In genomic region chr7:2275101-2275500, GRCh38 we compare ENCODE assay signal across 21 cellular contexts. TPM values are rescaled to one million over a fixed set of nuclear protein-coding genes. Genes with fewer than 3 reads are reported as not detected.
DNase-seq lines count a peak whose midpoint lies in the region; ATAC-seq and TF ChIP-seq lines count a peak whose summit lies in the region.
"Had no signal": no experiment of that assay in that cellular context is flagged by ENCODE, and none has a peak within 500 bp of the region (broad histone marks: within the 10 kb centered on the region; RNA-seq: fewer than 3 reads in every experiment).

No MANE protein-coding gene starts in this region.

- DNase-seq in GM13977 (ENCODE audit: low spot score): peak; percentile 2
- no peak for DNase-seq in mesenchymal stem cell
- peak; percentile 63 for DNase-seq in osteoblast (ENCODE audit: insufficient read length, low spot score, missing footprints)
- DNase-seq in natural killer cell treated with Interleukin-12 subunit alpha and Interleukin-12 subunit beta and Interleukin-15 and Interleukin-18, amount 100 ng/mL, for 72 hours (ENCODE audit: low spot score): no peak
- DNase-seq: Caco-2; CD4-positive, CD25-positive, alpha-beta regulatory T cell; CD8-positive, alpha-beta T cell; DMS 273 treated with DMSO at 0.1 percent for 48 hours; DMS79; EL; GDM1; HFFc6 had no signal

- TF ChIP-seq CTCF in GM13977 (IDR thresholded peaks at IDR 0.05; ENCODE audit: extremely low read depth, insufficient read depth, missing control alignments) (no peak), osteoblast (IDR thresholded peaks at IDR 0.05; ENCODE audit: extremely low read depth, low read depth, low read length) (no peak)

- H3K27me3 ChIP-seq in mesenchymal stem cell (ENCODE audit: control insufficient read depth in 1 of 2, insufficient read depth in 1 of 2, low read length in 2 of 2) (no peaks in the 10 kb centered on the region), osteoblast (ENCODE audit: insufficient read depth, low read length) (no peaks in the 10 kb centered on the region)
- H3K27me3 ChIP-seq: BLaER1 had no signal

- ATAC-seq in natural killer cell treated with Interleukin-12 subunit alpha and Interleukin-12 subunit beta and Interleukin-15 and Interleukin-18, amount 100 ng/mL, for 72 hours: no peak
- ATAC-seq in HG03139 (IDR thresholded peaks at IDR 0.05; ENCODE audit: unreplicated experiment) (no peak), HG02852 (IDR thresholded peaks at IDR 0.05; ENCODE audit: unreplicated experiment) (no peak)
- ATAC-seq: CD8-positive, alpha-beta T cell; GM12878 had no signal

- H3K9me3 Mint-ChIP-seq in natural killer cell treated with Interleukin-12 subunit alpha and Interleukin-12 subunit beta and Interleukin-15 and Interleukin-18, amount 100 ng/mL, for 72 hours: no peaks in the 10 kb centered on the region
- H3K9me3 Mint-ChIP-seq: CD4-positive, CD25-positive, alpha-beta regulatory T cell; CD8-positive, alpha-beta T cell; GM23338; HFFc6 had no signal

- no peak overlapping the region for H3K14ac ChIP-seq in mesenchymal stem cell (ENCODE audit: low read length in 2 of 2)

- H2BK120ac ChIP-seq in mesenchymal stem cell (ENCODE audit: low read depth, low read length): no peak overlapping the region

- H2BK5ac ChIP-seq in mesenchymal stem cell (ENCODE audit: low read depth, low read length, poor library complexity, severe bottlenecking): no peak overlapping the region

- no peak overlapping the region for H3K9ac ChIP-seq in mesenchymal stem cell (ENCODE audit: low read length)
- H3K9ac ChIP-seq: BLaER1 had no signal

- no peak overlapping the region for H2AK5ac ChIP-seq in mesenchymal stem cell (ENCODE audit: low read length, severe bottlenecking)

- H3K4me1 Mint-ChIP-seq in natural killer cell treated with Interleukin-12 subunit alpha and Interleukin-12 subunit beta and Interleukin-15 and Interleukin-18, amount 100 ng/mL, for 72 hours (ENCODE audit: low read depth in 2 of 2): peaks cover 0 to 3% of the 10 kb centered on the region in 2 donors

- in situ Hi-C loops in GM13977 (cut with MboI; ENCODE audit: low pct_unique_long_range_greater_than_20kb, low sequenced_read_pairs, unreplicated experiment): no loop called here

- peaks cover 20% of the 10 kb centered on the region for H3K79me2 ChIP-seq in osteoblast (ENCODE audit: insufficient read depth, low read length)

- H3K9me3 ChIP-seq in mesenchymal stem cell (ENCODE audit: control insufficient read depth, low read length) (no peaks in the 10 kb centered on the region), osteoblast (ENCODE audit: low read depth, low read length) (no peaks in the 10 kb centered on the region)
- H3K9me3 ChIP-seq: BLaER1, Caco-2, HAP-1 had no signal

- no peaks in the 10 kb centered on the region for H3K36me3 Mint-ChIP-seq in natural killer cell treated with Interleukin-12 subunit alpha and Interleukin-12 subunit beta and Interleukin-15 and Interleukin-18, amount 100 ng/mL, for 72 hours

- no peaks in the 10 kb centered on the region for H4K20me1 ChIP-seq in osteoblast (ENCODE audit: insufficient read depth, low read length)

- H2BK15ac ChIP-seq in mesenchymal stem cell (ENCODE audit: low read depth, poor library complexity, severe bottlenecking): peak overlapping the region; percentile 63

- H4K91ac ChIP-seq in mesenchymal stem cell (ENCODE audit: low read length): no peak overlapping the region

- H3K27me3 Mint-ChIP-seq in natural killer cell treated with Interleukin-12 subunit alpha and Interleukin-12 subunit beta and Interleukin-15 and Interleukin-18, amount 100 ng/mL, for 72 hours: no peaks in the 10 kb centered on the region
- H3K27me3 Mint-ChIP-seq: B cell; CD4-positive, CD25-positive, alpha-beta regulatory T cell had no signal

- no peak overlapping the region for H3K4ac ChIP-seq in mesenchymal stem cell (ENCODE audit: low read depth in 1 of 2, low read length in 2 of 2)

- WGBS in mesenchymal stem cell: 94% methylated on average over 18 of the region's 18 CpGs

- H2AFZ ChIP-seq in mesenchymal stem cell (ENCODE audit: low read depth, low read length) (no peak overlapping the region), osteoblast (ENCODE audit: low read length) (no peak overlapping the region)
- H2AFZ ChIP-seq: GM23338 had no signal

- H3K79me1 ChIP-seq in mesenchymal stem cell (replicated peaks; ENCODE audit: low read length, poor library complexity, severe bottlenecking): peaks cover 19% of the 10 kb centered on the region

- H3K4me1 ChIP-seq in mesenchymal stem cell (ENCODE audit: control insufficient read depth, insufficient read depth, low read depth, low read length) (peaks cover 6% of the 10 kb centered on the region), osteoblast (ENCODE audit: insufficient read depth, low read length) (no peaks in the 10 kb centered on the region)
- H3K4me1 ChIP-seq: HAP-1 had no signal

- no peak overlapping the region for H3K4me2 ChIP-seq in mesenchymal stem cell (ENCODE audit: low read length, poor library complexity, severe bottlenecking)
- no peak overlapping the region for H3K4me2 ChIP-seq in osteoblast (ENCODE audit: insufficient read depth, low read length)
- H3K4me2 ChIP-seq: BLaER1, GM23338 had no signal

- H3K18ac ChIP-seq in mesenchymal stem cell (ENCODE audit: low read depth in 1 of 2, low read length in 2 of 2): no peak overlapping the region

- H3K4me3 ChIP-seq in mesenchymal stem cell (ENCODE audit: insufficient read depth in 1 of 2, low read depth in 1 of 2, low read length in 2 of 2) (no peak overlapping the region), osteoblast (ENCODE audit: insufficient read depth, low read length) (no peak overlapping the region)
- H3K4me3 ChIP-seq: BLaER1, GM12878, GM23338, HAP-1 had no signal

- peaks cover 39 to 57% of the 10 kb centered on the region in 2 experiments for H3K36me3 ChIP-seq in mesenchymal stem cell (ENCODE audit: control insufficient read depth in 1 of 2, insufficient read depth in 2 of 2, low read depth in 1 of 2, low read length in 2 of 2)
- no peaks in the 10 kb centered on the region for H3K36me3 ChIP-seq in osteoblast (ENCODE audit: insufficient read depth, low read length)
- H3K36me3 ChIP-seq: HAP-1 had no signal

- H3K27ac Mint-ChIP-seq in natural killer cell treated with Interleukin-12 subunit alpha and Interleukin-12 subunit beta and Interleukin-15 and Interleukin-18, amount 100 ng/mL, for 72 hours: no peak overlapping the region
- H3K27ac Mint-ChIP-seq: B cell; CD4-positive, CD25-positive, alpha-beta regulatory T cell; CD8-positive, alpha-beta T cell; GM23338; HFFc6 had no signal

- H3K23ac ChIP-seq in mesenchymal stem cell (ENCODE audit: low read length in 2 of 2): no peak overlapping the region

- no peak overlapping the region for H3K4me3 Mint-ChIP-seq in natural killer cell treated with Interleukin-12 subunit alpha and Interleukin-12 subunit beta and Interleukin-15 and Interleukin-18, amount 100 ng/mL, for 72 hours
- H3K4me3 Mint-ChIP-seq: B cell; CD4-positive, CD25-positive, alpha-beta regulatory T cell; CD8-positive, alpha-beta T cell; GM23338; HFFc6 had no signal

- no peak overlapping the region for H4K8ac ChIP-seq in mesenchymal stem cell (ENCODE audit: low read length)

- H3K27ac ChIP-seq in mesenchymal stem cell (ENCODE audit: low read length, poor library complexity, severe bottlenecking) (no peak overlapping the region), osteoblast (ENCODE audit: low read depth, low read length) (no peak overlapping the region)
- H3K27ac ChIP-seq: 22Rv1, BLaER1, C4-2B had no signal

- no peak overlapping the region for H2BK12ac ChIP-seq in mesenchymal stem cell (ENCODE audit: low read length in 2 of 2)

RNA-seq across cellular contexts. Expression of gene NUDT1, which starts 33.1 kb away (rescaled TPM):
- 13.8 TPM for polyA plus RNA-seq in mesenchymal stem cell (2013, experiment 1 of 2)
- 13.5 TPM for polyA plus RNA-seq in mesenchymal stem cell (2013, experiment 2 of 2)
- 18.5 and 21.8 TPM in 2 replicates for total RNA-seq in osteoblast
- total RNA-seq in natural killer cell treated with Interleukin-12 subunit alpha and Interleukin-12 subunit beta and Interleukin-15 and Interleukin-18, amount 100 ng/mL, for 72 hours: 10 to 100 TPM; 31.7 to 65.2 TPM

RNA-seq across cellular contexts. Expression of gene MRM2, which starts 33.1 kb away (rescaled TPM):
- 15.6 TPM for polyA plus RNA-seq in mesenchymal stem cell (2013, experiment 1 of 2)
- polyA plus RNA-seq in mesenchymal stem cell (2013, experiment 2 of 2): 14.8 TPM
- total RNA-seq in osteoblast: 21.4 and 21.5 TPM in 2 replicates
- total RNA-seq in natural killer cell treated with Interleukin-12 subunit alpha and Interleukin-12 subunit beta and Interleukin-15 and Interleukin-18, amount 100 ng/mL, for 72 hours: 10 to 100 TPM; 30.0 to 34.5 TPM

RNA-seq across cellular contexts. Expression of gene SNX8, which starts 39.1 kb away (rescaled TPM):
- 26.3 TPM for polyA plus RNA-seq in mesenchymal stem cell (2013, experiment 1 of 2)
- 28.5 TPM for polyA plus RNA-seq in mesenchymal stem cell (2013, experiment 2 of 2)
- total RNA-seq in osteoblast: 16.3 and 25.0 TPM in 2 replicates
- total RNA-seq in natural killer cell treated with Interleukin-12 subunit alpha and Interleukin-12 subunit beta and Interleukin-15 and Interleukin-18, amount 100 ng/mL, for 72 hours: 10 to 100 TPM; 28.9 to 34.5 TPM

RNA-seq across cellular contexts. Expression of gene MAD1L1, which starts 42.4 kb away (rescaled TPM):
- polyA plus RNA-seq in mesenchymal stem cell (2013, experiment 1 of 2): 12.7 TPM
- 12.2 TPM for polyA plus RNA-seq in mesenchymal stem cell (2013, experiment 2 of 2)
- total RNA-seq in osteoblast: 66.2 and 72.2 TPM in 2 replicates
- 10 to 100 TPM; 39.5 to 79.4 TPM for total RNA-seq in natural killer cell treated with Interleukin-12 subunit alpha and Interleukin-12 subunit beta and Interleukin-15 and Interleukin-18, amount 100 ng/mL, for 72 hours

Comparison
In these comparisons a context has a peak if more than half of its experiments do, and no peak if none do; other contexts are left out.
1. DNase-seq: peak in GM13977 (single experiment) and osteoblast (single experiment); none in mesenchymal stem cell (single experiment) and natural killer cell treated with Interleukin-12 subunit alpha and Interleukin-12 subunit beta and Interleukin-15 and Interleukin-18, amount 100 ng/mL, for 72 hours (single experiment).